In the genomic region with DNA sequence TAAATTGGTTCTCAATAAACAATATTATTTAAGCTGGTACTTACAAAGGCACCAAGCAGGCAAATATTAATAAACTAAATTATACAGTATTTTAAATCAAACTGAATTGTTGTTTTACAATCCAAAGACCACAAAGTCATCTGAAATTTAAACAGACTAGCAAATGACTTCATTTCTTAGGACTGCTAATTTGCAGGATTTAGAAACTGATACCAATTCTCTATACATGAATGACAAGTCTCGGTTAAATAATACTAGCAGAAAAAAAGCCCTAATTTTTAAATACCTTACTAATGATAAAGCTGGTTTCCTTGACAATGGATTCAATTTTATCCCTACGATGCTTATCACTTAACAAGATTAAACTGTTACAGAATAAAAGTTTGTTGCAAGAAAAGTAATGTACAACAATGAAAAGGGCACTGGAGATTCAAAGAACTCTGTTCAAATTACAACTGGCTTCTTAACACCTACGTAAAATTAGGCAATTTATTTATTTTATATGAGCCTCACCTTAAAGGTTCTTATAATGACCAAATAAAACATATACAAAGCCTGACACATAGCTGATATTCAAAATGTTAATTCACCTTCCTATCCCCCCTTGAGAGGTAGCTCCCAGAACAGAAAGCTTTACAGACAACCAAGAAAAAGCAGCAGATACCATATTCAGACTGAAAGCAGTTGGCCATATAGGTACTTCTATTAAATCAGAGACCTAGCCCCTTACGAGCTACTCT, we compare ENCODE assay signal across 13 cellular contexts. TPM values are rescaled to one million over a fixed set of nuclear protein-coding genes. Genes with fewer than 3 reads are reported as not detected.
DNase-seq lines count a peak whose midpoint lies in the region; ATAC-seq, FAIRE-seq and TF ChIP-seq lines count a peak whose summit lies in the region.
"Had no signal": no experiment of that assay in that cellular context is flagged by ENCODE, and none has a peak within 500 bp of the region (broad histone marks: within the 10 kb centered on the region; RNA-seq: fewer than 3 reads in every experiment).

No MANE protein-coding gene starts in this region.

- H3K4me3 Mint-ChIP-seq in T-helper 1 cell treated with Interleukin-12 subunit alpha and Interleukin-12 subunit beta and Interleukin-4 antibody, amounts not matched to agents 30 μg/mL and 1 μg/mL, for 36 hours: peak overlapping the region; percentile 9
- H3K4me3 Mint-ChIP-seq: GM23338, immature natural killer cell had no signal

- no peak overlapping the region for H2BK12ac ChIP-seq in trophoblast cell (ENCODE audit: low read length)

- TF ChIP-seq POLR2A in GM12891 (IDR thresholded peaks at IDR 0.05; ENCODE audit: low read depth, low read length) (no peak), gastrocnemius medialis (IDR thresholded peaks at IDR 0.05) (no peak)

- H4K8ac ChIP-seq in trophoblast cell (ENCODE audit: low read depth, low read length): no peak overlapping the region

- H2BK5ac ChIP-seq in trophoblast cell (ENCODE audit: low read depth, low read length, poor library complexity): no peak overlapping the region

- no peak overlapping the region for H3K27ac ChIP-seq in gastrocnemius medialis
- H3K27ac ChIP-seq in lower lobe of right lung: no peak overlapping the region
- no peak overlapping the region for H3K27ac ChIP-seq in trophoblast cell (ENCODE audit: low read depth, low read length)
- H3K27ac ChIP-seq: esophagus squamous epithelium, upper lobe of right lung had no signal

- H3K4me3 ChIP-seq in gastrocnemius medialis: no peak overlapping the region
- no peak overlapping the region for H3K4me3 ChIP-seq in lower lobe of right lung
- H3K4me3 ChIP-seq in trophoblast cell (ENCODE audit: low read depth, low read length): no peak overlapping the region
- H3K4me3 ChIP-seq: esophagus squamous epithelium, GM23338, upper lobe of right lung had no signal

- in situ Hi-C loops in gastrocnemius medialis (cut with MboI; ENCODE audit: low sequenced_read_pairs in 4 of 4): no loop called here

- H3K14ac ChIP-seq in trophoblast cell (ENCODE audit: low read length): no peak overlapping the region

- peak overlapping the region; percentile 1 for H3K27ac Mint-ChIP-seq in T-helper 1 cell treated with Interleukin-12 subunit alpha and Interleukin-12 subunit beta and Interleukin-4 antibody, amounts not matched to agents 30 μg/mL and 1 μg/mL, for 36 hours
- H3K27ac Mint-ChIP-seq: GM23338 had no signal

- H3K9me3 ChIP-seq in gastrocnemius medialis: no peaks in the 10 kb centered on the region
- no peaks in the 10 kb centered on the region for H3K9me3 ChIP-seq in lower lobe of right lung
- no peaks in the 10 kb centered on the region for H3K9me3 ChIP-seq in trophoblast cell (ENCODE audit: insufficient read depth, low read depth, low read length)
- H3K9me3 ChIP-seq: esophagus squamous epithelium, upper lobe of right lung had no signal

- intact Hi-C loops in gastrocnemius medialis (cut with DNase I; ENCODE audit: low total_unique reads) (no loop called here), lower lobe of right lung (cut with DNase I) (no loop called here)

- FAIRE-seq in GM12891 (lab: Jason Lieb, UNC): peak; percentile 69

- H3K23ac ChIP-seq in trophoblast cell (ENCODE audit: low read length): no peak overlapping the region

- H4K12ac ChIP-seq in trophoblast cell (ENCODE audit: low read depth, low read length): no peak overlapping the region

- H3K79me2 ChIP-seq in trophoblast cell (ENCODE audit: control insufficient read depth, insufficient read depth, low read length, poor library complexity): no peaks in the 10 kb centered on the region

- H3K36me3 ChIP-seq in gastrocnemius medialis (no peaks in the 10 kb centered on the region), lower lobe of right lung (no peaks in the 10 kb centered on the region), trophoblast cell (ENCODE audit: control insufficient read depth in 1 of 2, insufficient read depth in 2 of 2, low read length in 2 of 2) (no peaks in the 10 kb centered on the region)
- H3K36me3 ChIP-seq: upper lobe of right lung had no signal

- no peak for TF ChIP-seq CTCF in gastrocnemius medialis (IDR thresholded peaks at IDR 0.05 in 4 of 5, conservative IDR thresholded peaks at IDR 0.05 in 1 of 5)
- TF ChIP-seq CTCF in lower lobe of right lung (IDR thresholded peaks at IDR 0.05): no peak

- H3K27me3 ChIP-seq in gastrocnemius medialis (no peaks in the 10 kb centered on the region), lower lobe of right lung (ENCODE audit: low read depth) (no peaks in the 10 kb centered on the region), trophoblast cell (ENCODE audit: insufficient read depth, low read length) (no peaks in the 10 kb centered on the region)
- H3K27me3 ChIP-seq: esophagus squamous epithelium, upper lobe of right lung had no signal

- no CpG with 5 or more reads among the region's 4 CpGs for WGBS in trophoblast cell (ENCODE audit: extremely low coverage, insufficient coverage, insufficient read length)

- no peak overlapping the region for H3K4me2 ChIP-seq in trophoblast cell (ENCODE audit: low read length)
- H3K4me2 ChIP-seq: GM23338 had no signal

- H2AFZ ChIP-seq in trophoblast cell (ENCODE audit: insufficient read depth, low read length, poor library complexity): no peak overlapping the region
- H2AFZ ChIP-seq: GM23338 had no signal

- no peaks in the 10 kb centered on the region for H3K4me1 ChIP-seq in gastrocnemius medialis
- H3K4me1 ChIP-seq in lower lobe of right lung: no peaks in the 10 kb centered on the region
- H3K4me1 ChIP-seq in trophoblast cell (ENCODE audit: control insufficient read depth in 1 of 2, insufficient read depth in 2 of 2, low read length in 2 of 2): no peaks in the 10 kb centered on the region
- H3K4me1 ChIP-seq: esophagus squamous epithelium, upper lobe of right lung had no signal

- H3K9me3 Mint-ChIP-seq in T-helper 1 cell treated with Interleukin-12 subunit alpha and Interleukin-12 subunit beta and Interleukin-4 antibody, amounts not matched to agents 30 μg/mL and 1 μg/mL, for 36 hours: no peaks in the 10 kb centered on the region
- H3K9me3 Mint-ChIP-seq: GM23338, immature natural killer cell had no signal

- no peak for DNase-seq in GM12891 (ENCODE audit: insufficient read length, low spot score)
- DNase-seq in gastrocnemius medialis: no peak
- no peak for DNase-seq in lower lobe of right lung
- DNase-seq in AG08396 (ENCODE audit: low spot score): no peak
- DNase-seq in trophoblast cell: no peak
- DNase-seq: central memory CD4-positive, alpha-beta T cell; esophagus squamous epithelium; immature natural killer cell; upper lobe of right lung had no signal

- no peak overlapping the region for H3K4ac ChIP-seq in trophoblast cell (ENCODE audit: low read depth, low read length)

- H4K91ac ChIP-seq in trophoblast cell (ENCODE audit: low read depth, low read length): no peak overlapping the region

- H3K79me1 ChIP-seq in trophoblast cell (ENCODE audit: low read length): no peaks in the 10 kb centered on the region

- ATAC-seq in GM18909 (IDR thresholded peaks at IDR 0.05; ENCODE audit: poor library complexity, unreplicated experiment) (peak; percentile 82), HG02884 (IDR thresholded peaks at IDR 0.05; ENCODE audit: unreplicated experiment) (peak; percentile 71), gastrocnemius medialis (no peak), lower lobe of right lung (no peak)
- ATAC-seq: GM23338, upper lobe of right lung had no signal

- H2BK120ac ChIP-seq in trophoblast cell (ENCODE audit: insufficient read depth, low read length, poor library complexity): no peak overlapping the region

- no peaks in the 10 kb centered on the region for H3K27me3 Mint-ChIP-seq in T-helper 1 cell treated with Interleukin-12 subunit alpha and Interleukin-12 subunit beta and Interleukin-4 antibody, amounts not matched to agents 30 μg/mL and 1 μg/mL, for 36 hours (ENCODE audit: low read depth)

- H3K36me3 Mint-ChIP-seq in T-helper 1 cell treated with Interleukin-12 subunit alpha and Interleukin-12 subunit beta and Interleukin-4 antibody, amounts not matched to agents 30 μg/mL and 1 μg/mL, for 36 hours (ENCODE audit: low read depth): peaks cover 18% of the 10 kb centered on the region

- H2AK5ac ChIP-seq in trophoblast cell (ENCODE audit: low read length): no peak overlapping the region

- H3K4me1 Mint-ChIP-seq in T-helper 1 cell treated with Interleukin-12 subunit alpha and Interleukin-12 subunit beta and Interleukin-4 antibody, amounts not matched to agents 30 μg/mL and 1 μg/mL, for 36 hours (ENCODE audit: low read depth): peaks cover 36% of the 10 kb centered on the region

- H3K18ac ChIP-seq in trophoblast cell (ENCODE audit: low read length): no peak overlapping the region

- H3K9ac ChIP-seq in trophoblast cell (ENCODE audit: low read length): no peak overlapping the region

TF ChIP-seq in GM12891, 5 proteins besides CTCF, POLR2A, EP300 and RAD21:
- TF ChIP-seq PAX5 (IDR thresholded peaks at IDR 0.05; ENCODE audit: insufficient read depth, low read length, severe bottlenecking) (no peak), SPI1 (IDR thresholded peaks at IDR 0.05; ENCODE audit: low read depth, low read length) (no peak), POLR2AphosphoS5 (IDR thresholded peaks at IDR 0.05; ENCODE audit: low read depth, low read length) (no peak), POU2F2 (IDR thresholded peaks at IDR 0.05; ENCODE audit: low read depth, low read length) (no peak), TAF1 (IDR thresholded peaks at IDR 0.05; ENCODE audit: low read depth, low read length) (no peak)

RNA-seq across cellular contexts. Expression of gene HBS1L, which starts 33.1 kb away (rescaled TPM):
- polyA plus RNA-seq in GM12891 (2012; ENCODE audit: low read depth, missing spikeins): 50.4 TPM
- total RNA-seq in gastrocnemius medialis: 100 to 1,000 TPM in 3 of 4 donors, 10 to 100 TPM in 1; 97.9 to 139 (median 120) TPM
- total RNA-seq in lower lobe of right lung: 51.3 TPM
- 46.7 and 47.3 TPM in 2 replicates for polyA plus RNA-seq in trophoblast cell (2013)

Comparison
In these comparisons a context has a peak if more than half of its experiments do, and no peak if none do; other contexts are left out.
1. ATAC-seq: peak in GM18909 (single experiment) and HG02884 (single experiment); none in gastrocnemius medialis (0 of 2) and lower lobe of right lung (0 of 2).